23 cellular contexts compared by ENCODE assay signal in genomic region chr9:119337566-119337965, GRCh38. TPM values are rescaled to one million over a fixed set of nuclear protein-coding genes. Genes with fewer than 3 reads are reported as not detected.
DNase-seq lines count a peak whose midpoint lies in the region; ATAC-seq and TF ChIP-seq lines count a peak whose summit lies in the region.
"Had no signal": no experiment of that assay in that cellular context is flagged by ENCODE, and none has a peak within 500 bp of the region (broad histone marks: within the 10 kb centered on the region; RNA-seq: fewer than 3 reads in every experiment).

No MANE protein-coding gene starts in this region.

- H2BK5ac ChIP-seq in mesendoderm (ENCODE audit: low read length): no peak overlapping the region

- no peaks in the 10 kb centered on the region for H3K27me3 ChIP-seq in mammary epithelial cell (ENCODE audit: insufficient read depth, low read length)
- H3K27me3 ChIP-seq in dorsolateral prefrontal cortex: no peaks in the 10 kb centered on the region
- H3K27me3 ChIP-seq in mesendoderm (ENCODE audit: insufficient read depth, low read length, poor library complexity): no peaks in the 10 kb centered on the region
- H3K27me3 ChIP-seq: BE2C; BLaER1 treated with 17β-estradiol and CSF1 and Interleukin-3, amounts not matched to agents 10 nM and 100 nM had no signal

- POLR2A ChIA-PET in MCF 10A (lab: Yijun Ruan, JAX): no interaction called here
- POLR2A ChIA-PET in activated CD4-positive, alpha-beta T cell treated with anti-CD3 and anti-CD28 coated beads for 36 hours (lab: Charles Lee): no interaction called here

- no peaks in the 10 kb centered on the region for H4K20me1 ChIP-seq in mammary epithelial cell (ENCODE audit: insufficient read depth, low read length)
- H4K20me1 ChIP-seq: BLaER1 treated with 17β-estradiol and CSF1 and Interleukin-3, amounts not matched to agents 10 nM and 100 nM had no signal

- H3K36me3 ChIP-seq in mammary epithelial cell (ENCODE audit: insufficient read depth, low read length): no peaks in the 10 kb centered on the region
- H3K36me3 ChIP-seq in mesendoderm (ENCODE audit: control insufficient read depth, insufficient read depth, low read length): no peaks in the 10 kb centered on the region
- H3K36me3 ChIP-seq: BE2C; BLaER1 treated with 17β-estradiol and CSF1 and Interleukin-3, amounts not matched to agents 10 nM and 100 nM had no signal

- intact Hi-C loops in MCF 10A (cut with micrococcal nuclease) (no loop called here), mammary epithelial cell (cut with micrococcal nuclease) (no loop called here), dorsolateral prefrontal cortex (cut with DNase I) (no loop called here)
- intact Hi-C loops in activated CD4-positive, alpha-beta T cell treated with anti-CD3 and anti-CD28 coated beads for 36 hours (cut with DNase I, micrococcal nuclease): no loop called here

- CTCF ChIA-PET in MCF 10A (lab: Yijun Ruan, JAX) (interaction anchor here (0.6 kb wide), 1 partner anchor 1230 kb away, joined by 4 read pairs; no protein-coding TSS in a partner anchor), mammary epithelial cell (lab: Charles Lee; ENCODE audit: low non-redundant PET) (no interaction called here)
- CTCF ChIA-PET in activated CD4-positive, alpha-beta T cell treated with anti-CD3 and anti-CD28 coated beads for 36 hours (lab: Charles Lee): interaction anchor here (0.7 kb wide), 1 partner anchor 717 kb away, joined by 3 read pairs; no protein-coding TSS in a partner anchor

- no peaks in the 10 kb centered on the region for H3K79me2 ChIP-seq in mammary epithelial cell (ENCODE audit: insufficient read depth, low read length)
- H3K79me2 ChIP-seq in mesendoderm (ENCODE audit: control insufficient read depth, insufficient read depth, low read length): no peaks in the 10 kb centered on the region

- H2BK120ac ChIP-seq in mesendoderm (ENCODE audit: low read depth, low read length): no peak overlapping the region

- H3K56ac ChIP-seq in mesendoderm (ENCODE audit: low read length): no peak overlapping the region

- H2BK15ac ChIP-seq in mesendoderm (replicated peaks; ENCODE audit: low read depth): no peak overlapping the region

- H3K9ac ChIP-seq in mammary epithelial cell (ENCODE audit: insufficient read depth, low read length): no peak overlapping the region
- no peak overlapping the region for H3K9ac ChIP-seq in mesendoderm (ENCODE audit: low read length)
- H3K9ac ChIP-seq: BLaER1 treated with 17β-estradiol and CSF1 and Interleukin-3, amounts not matched to agents 10 nM and 100 nM had no signal

- no peak overlapping the region for H4K8ac ChIP-seq in mesendoderm (ENCODE audit: low read depth, low read length)

- no peak overlapping the region for H2AK5ac ChIP-seq in mesendoderm (ENCODE audit: low read length)

- in situ Hi-C loops in mammary epithelial cell (cut with MboI; ENCODE audit: low sequenced_read_pairs in 2 of 2): no loop called here

- DNase-seq in MCF 10A (ENCODE audit: unreplicated experiment) (peak; percentile 12), mammary epithelial cell (no peak), dorsolateral prefrontal cortex (no peak), mesendoderm (peak; percentile 36), T1000 (lab: John Stamatoyannopoulos, UW) (no peak), HCEC 1CT (no peak)
- no peak for DNase-seq in activated CD4-positive, alpha-beta T cell treated with anti-CD3 and anti-CD28 coated beads for 36 hours
- DNase-seq: 8988T; ACHN; AML-193; BE2C; CD4-positive, alpha-beta T cell; CD8-positive, alpha-beta memory T cell; DMS79; EL; GDM1; GOT3; H7 had no signal

- H3K27ac Mint-ChIP-seq in MCF 10A (ENCODE audit: low read depth, unreplicated experiment): no peak overlapping the region
- no peak overlapping the region for H3K27ac Mint-ChIP-seq in activated CD4-positive, alpha-beta T cell treated with anti-CD3 and anti-CD28 coated beads for 36 hours
- H3K27ac Mint-ChIP-seq: CD14-positive monocyte; CD4-positive, alpha-beta T cell; CD8-positive, alpha-beta memory T cell had no signal

- BruUV-seq in MCF 10A (replicated peaks; lab: Mats Ljungman, UMichigan) (no TSS peak), mammary epithelial cell (replicated peaks; lab: Mats Ljungman, UMichigan) (no TSS peak)

- dilution Hi-C loops in mammary epithelial cell (cut with HindIII; ENCODE audit: low sequenced_read_pairs): no loop called here

- H3K4me3 Mint-ChIP-seq in MCF 10A (ENCODE audit: unreplicated experiment): no peak overlapping the region
- no peak overlapping the region for H3K4me3 Mint-ChIP-seq in activated CD4-positive, alpha-beta T cell treated with anti-CD3 and anti-CD28 coated beads for 36 hours
- H3K4me3 Mint-ChIP-seq: CD14-positive monocyte; CD4-positive, alpha-beta T cell; CD8-positive, alpha-beta memory T cell had no signal

- no peak overlapping the region for H3K23ac ChIP-seq in mesendoderm (ENCODE audit: low read length)

- no peaks in the 10 kb centered on the region for H3K4me1 Mint-ChIP-seq in MCF 10A (ENCODE audit: insufficient read depth, unreplicated experiment)
- H3K4me1 Mint-ChIP-seq in activated CD4-positive, alpha-beta T cell treated with anti-CD3 and anti-CD28 coated beads for 36 hours: no peaks in the 10 kb centered on the region
- H3K4me1 Mint-ChIP-seq: CD14-positive monocyte; CD8-positive, alpha-beta memory T cell had no signal

- H3K4me2 ChIP-seq in mammary epithelial cell (ENCODE audit: insufficient read depth, low read depth, low read length) (no peak overlapping the region), mesendoderm (ENCODE audit: low read length) (no peak overlapping the region)
- H3K4me2 ChIP-seq: A549; BLaER1 treated with 17β-estradiol and CSF1 and Interleukin-3, amounts not matched to agents 10 nM and 100 nM had no signal

- H3K4me3 ChIP-seq in mammary epithelial cell (replicated peaks in 1 of 3; ENCODE audit: insufficient read depth in 1 of 3, low read depth in 2 of 3, low read length in 3 of 3) (no peak overlapping the region), dorsolateral prefrontal cortex (no peak overlapping the region), mesendoderm (ENCODE audit: low read length) (no peak overlapping the region)
- H3K4me3 ChIP-seq: A549; BLaER1 treated with 17β-estradiol and CSF1 and Interleukin-3, amounts not matched to agents 10 nM and 100 nM; GM12878 had no signal

- no peaks in the 10 kb centered on the region for H3K27me3 Mint-ChIP-seq in MCF 10A (ENCODE audit: insufficient read depth, unreplicated experiment)
- H3K27me3 Mint-ChIP-seq in activated CD4-positive, alpha-beta T cell treated with anti-CD3 and anti-CD28 coated beads for 36 hours: no peaks in the 10 kb centered on the region
- H3K27me3 Mint-ChIP-seq: CD8-positive, alpha-beta memory T cell had no signal

- no peak overlapping the region for H2AFZ ChIP-seq in mammary epithelial cell (ENCODE audit: low read depth, low read length)

- no peak for ATAC-seq in activated CD4-positive, alpha-beta T cell treated with anti-CD3 and anti-CD28 coated beads for 36 hours
- ATAC-seq: A549, GM12878, HCT116 had no signal

- H4K5ac ChIP-seq in mesendoderm (ENCODE audit: low read length): no peak overlapping the region

- H3K79me1 ChIP-seq in mesendoderm (ENCODE audit: low read length): no peaks in the 10 kb centered on the region

- no peaks in the 10 kb centered on the region for H3K36me3 Mint-ChIP-seq in MCF 10A (ENCODE audit: insufficient read depth, unreplicated experiment)
- no peaks in the 10 kb centered on the region for H3K36me3 Mint-ChIP-seq in activated CD4-positive, alpha-beta T cell treated with anti-CD3 and anti-CD28 coated beads for 36 hours (ENCODE audit: low read depth)
- H3K36me3 Mint-ChIP-seq: CD14-positive monocyte; CD8-positive, alpha-beta memory T cell had no signal

- H3K9me3 Mint-ChIP-seq in MCF 10A (ENCODE audit: unreplicated experiment): peaks cover 25% of the 10 kb centered on the region
- peaks cover 5% of the 10 kb centered on the region for H3K9me3 Mint-ChIP-seq in activated CD4-positive, alpha-beta T cell treated with anti-CD3 and anti-CD28 coated beads for 36 hours (ENCODE audit: low read depth)
- H3K9me3 Mint-ChIP-seq: CD4-positive, alpha-beta T cell had no signal

- H3K4ac ChIP-seq in mesendoderm (ENCODE audit: low read depth, low read length): no peak overlapping the region

- no peak overlapping the region for H3K18ac ChIP-seq in mesendoderm (ENCODE audit: low read length)

- H3K4me1 ChIP-seq in mammary epithelial cell (ENCODE audit: insufficient read depth, low read length) (no peaks in the 10 kb centered on the region), mesendoderm (ENCODE audit: control insufficient read depth, low read depth, low read length) (peaks cover 11% of the 10 kb centered on the region)
- H3K4me1 ChIP-seq: A549; BE2C; BLaER1 treated with 17β-estradiol and CSF1 and Interleukin-3, amounts not matched to agents 10 nM and 100 nM had no signal

- no peak overlapping the region for H3K27ac ChIP-seq in mammary epithelial cell (ENCODE audit: insufficient read depth, low read depth, low read length)
- peak overlapping the region in 30 of 59 donors; percentile 1 to 79 (median 57) for H3K27ac ChIP-seq in dorsolateral prefrontal cortex
- H3K27ac ChIP-seq in mesendoderm (ENCODE audit: low read depth, low read length): no peak overlapping the region
- H3K27ac ChIP-seq: A549; BLaER1 treated with 17β-estradiol and CSF1 and Interleukin-3, amounts not matched to agents 10 nM and 100 nM had no signal

- peaks cover 4% of the 10 kb centered on the region for H3K9me3 ChIP-seq in mammary epithelial cell (replicated peaks; ENCODE audit: insufficient read depth, low read length)
- H3K9me3 ChIP-seq: A549; BE2C; BLaER1 treated with 17β-estradiol and CSF1 and Interleukin-3, amounts not matched to agents 10 nM and 100 nM had no signal

- TF ChIP-seq CTCF in MCF 10A (IDR thresholded peaks at IDR 0.05; ENCODE audit: unreplicated experiment) (no peak), mammary epithelial cell (conservative IDR thresholded peaks at IDR 0.05 in 1 of 2, IDR thresholded peaks at IDR 0.05 in 1 of 2; ENCODE audit: extremely low read depth in 1 of 2, insufficient read depth in 1 of 2, low read depth in 1 of 2, low read length in 2 of 2) (no peak), dorsolateral prefrontal cortex (IDR thresholded peaks at IDR 0.05 in 54 of 56, conservative IDR thresholded peaks at IDR 0.05 in 2 of 56; ENCODE audit: low read depth in 1 of 56, partially characterized antibody in 56 of 56) (no peak)

RNA-seq across cellular contexts. Expression of gene BRINP1, which starts 31.7 kb away (rescaled TPM):
- not detected in 2 replicates for total RNA-seq in MCF 10A (2022)
- 10 to 100 TPM in 1 of 2 donors, 1 to 10 TPM in 1; 5.7 to 22.2 TPM for total RNA-seq in mammary epithelial cell
- 0.82 TPM for polyA plus RNA-seq in mammary epithelial cell
- polyA minus RNA-seq in mammary epithelial cell: not detected
- total RNA-seq in dorsolateral prefrontal cortex: 10 to 100 TPM; 25.5 to 97.0 (median 67.9) TPM
- 10.1 TPM for polyA plus RNA-seq in mesendoderm (2013, experiment 1 of 2)
- polyA plus RNA-seq in mesendoderm (2013, experiment 2 of 2): 11.1 TPM
- total RNA-seq in activated CD4-positive, alpha-beta T cell treated with anti-CD3 and anti-CD28 coated beads for 36 hours: not detected
- total RNA-seq: CD4-positive, alpha-beta T cell; CD8-positive, alpha-beta memory T cell; GM12878 had no signal
- polyA plus RNA-seq: CD14-positive monocyte; CD8-positive, alpha-beta memory T cell; GM12878 had no signal

Comparison
In these comparisons a context has a peak if more than half of its experiments do, and no peak if none do; other contexts are left out.
1. DNase-seq: peak in MCF 10A (single experiment) and mesendoderm (single experiment); none in mammary epithelial cell (single experiment), dorsolateral prefrontal cortex (0 of 10), activated CD4-positive, alpha-beta T cell treated with anti-CD3 and anti-CD28 coated beads for 36 hours (single experiment), T1000 (single experiment) and HCEC 1CT (single experiment).
2. H3K27ac ChIP-seq: peak in dorsolateral prefrontal cortex (30 of 59); none in mammary epithelial cell (single experiment) and mesendoderm (single experiment).